Comparison of ENCODE assay signal across 12 cellular contexts in genomic region chr1:180609643-180610555, GRCh38. TPM values are rescaled to one million over a fixed set of nuclear protein-coding genes. Genes with fewer than 3 reads are reported as not detected.
A peak's percentile ranks its signal among the peaks of the same experiment; 100 is the strongest.
DNase-seq lines count a peak whose midpoint lies in the region; ATAC-seq, FAIRE-seq and TF ChIP-seq lines count a peak whose summit lies in the region.
"Had no signal": no experiment of that assay in that cellular context is flagged by ENCODE, and none has a peak within 500 bp of the region (broad histone marks: within the 10 kb centered on the region; RNA-seq: fewer than 3 reads in every experiment).

No MANE protein-coding gene starts in this region.

- H3K36me3 Mint-ChIP-seq in neural crest cell (ENCODE audit: low read depth): no peaks in the 10 kb centered on the region
- H3K36me3 Mint-ChIP-seq in stimulated activated effector memory CD8-positive, alpha-beta T cell treated with anti-CD3 and anti-CD28 coated beads, Interleukin-12 subunit alpha, Interleukin-12 subunit beta, amount 100 ng/mL, for 72 hours: no peaks in the 10 kb centered on the region

- H3K36me3 ChIP-seq in esophagus muscularis mucosa: no peaks in the 10 kb centered on the region
- H3K36me3 ChIP-seq in brain microvascular endothelial cell (replicated peaks): no peaks in the 10 kb centered on the region

- H3K27ac Mint-ChIP-seq in neural crest cell (ENCODE audit: unreplicated experiment): peak overlapping the region; percentile 29
- no peak overlapping the region for H3K27ac Mint-ChIP-seq in stimulated activated effector memory CD8-positive, alpha-beta T cell treated with anti-CD3 and anti-CD28 coated beads, Interleukin-12 subunit alpha, Interleukin-12 subunit beta, amount 100 ng/mL, for 72 hours

- H3K9me3 ChIP-seq in esophagus muscularis mucosa: no peaks in the 10 kb centered on the region

- no peak overlapping the region for H3K4me3 Mint-ChIP-seq in neural crest cell
- H3K4me3 Mint-ChIP-seq in stimulated activated effector memory CD8-positive, alpha-beta T cell treated with anti-CD3 and anti-CD28 coated beads, Interleukin-12 subunit alpha, Interleukin-12 subunit beta, amount 100 ng/mL, for 72 hours: no peak overlapping the region

- peak; percentile 39 for DNase-seq in EH (ENCODE audit: low read depth)
- peak; percentile 67 for DNase-seq in NOMO-1 treated with DMSO at 0.1 percent for 48 hours (lab: John Stamatoyannopoulos, UW; ENCODE audit: unreplicated experiment)
- DNase-seq in esophagus muscularis mucosa (ENCODE audit: extremely low spot score): no peak
- DNase-seq in neural crest cell (ENCODE audit: low read depth, low spot score): no peak
- no peak for DNase-seq in stimulated activated effector memory CD8-positive, alpha-beta T cell treated with anti-CD3 and anti-CD28 coated beads, Interleukin-12 subunit alpha, Interleukin-12 subunit beta, amount 100 ng/mL, for 72 hours (ENCODE audit: low spot score in 2 of 2)
- DNase-seq in brain microvascular endothelial cell: no peak
- no peak for DNase-seq in H54 (ENCODE audit: insufficient read length, low spot score)
- DNase-seq in iPS-NIHi7 (ENCODE audit: extremely low spot score): no peak
- DNase-seq: central memory CD4-positive, alpha-beta T cell; DND-41; NCI-H1694 treated with DMSO at 0.1 percent for 48 hours had no signal

- peak overlapping the region; percentile 42 to 69 (median 58) for H3K27ac ChIP-seq in esophagus muscularis mucosa (replicated peaks in 1 of 4)
- H3K27ac ChIP-seq in brain microvascular endothelial cell: no peak overlapping the region

- 82% methylated on average over 7 of the region's 7 CpGs for WGBS in esophagus muscularis mucosa

- H3K4me1 Mint-ChIP-seq in neural crest cell: peaks cover 30% of the 10 kb centered on the region
- H3K4me1 Mint-ChIP-seq in stimulated activated effector memory CD8-positive, alpha-beta T cell treated with anti-CD3 and anti-CD28 coated beads, Interleukin-12 subunit alpha, Interleukin-12 subunit beta, amount 100 ng/mL, for 72 hours: peaks cover 5% of the 10 kb centered on the region

- TF ChIP-seq CTCF in esophagus muscularis mucosa (IDR thresholded peaks at IDR 0.05) (no peak), neural crest cell (conservative IDR thresholded peaks at IDR 0.05) (no peak), brain microvascular endothelial cell (IDR thresholded peaks at IDR 0.05; ENCODE audit: low read depth, low read length, missing control alignments) (no peak)

- H3K9me3 Mint-ChIP-seq in neural crest cell: peaks cover 5% of the 10 kb centered on the region
- H3K9me3 Mint-ChIP-seq in stimulated activated effector memory CD8-positive, alpha-beta T cell treated with anti-CD3 and anti-CD28 coated beads, Interleukin-12 subunit alpha, Interleukin-12 subunit beta, amount 100 ng/mL, for 72 hours: no peaks in the 10 kb centered on the region

- H3K4me1 ChIP-seq in esophagus muscularis mucosa: peaks cover 7 to 32% (median 27%) of the 10 kb centered on the region in 4 donors

- no peaks in the 10 kb centered on the region for H3K27me3 Mint-ChIP-seq in neural crest cell (ENCODE audit: low read depth)

- no peak for TF ChIP-seq EP300 in esophagus muscularis mucosa (IDR thresholded peaks at IDR 0.05)

- intact Hi-C loops in esophagus muscularis mucosa (cut with DNase I): no loop called here

- in situ Hi-C loops in brain microvascular endothelial cell (cut with HindIII; ENCODE audit: low pct_ligation_motif_present, low sequenced_read_pairs): no loop called here

- ATAC-seq in stimulated activated effector memory CD8-positive, alpha-beta T cell treated with anti-CD3 and anti-CD28 coated beads, Interleukin-12 subunit alpha, Interleukin-12 subunit beta, amount 100 ng/mL, for 72 hours: no peak

- TF ChIP-seq POLR2A in esophagus muscularis mucosa (IDR thresholded peaks at IDR 0.05; ENCODE audit: low read depth): no peak
- TF ChIP-seq POLR2A in H54 (IDR thresholded peaks at IDR 0.05; ENCODE audit: low read depth, low read length): no peak

- H3K4me3 ChIP-seq in esophagus muscularis mucosa (no peak overlapping the region), brain microvascular endothelial cell (ENCODE audit: low read depth, low read length) (no peak overlapping the region)

- FAIRE-seq in H54 (lab: Jason Lieb, UNC): no peak

- H3K27me3 ChIP-seq in esophagus muscularis mucosa: no peaks in the 10 kb centered on the region
- H3K27me3 ChIP-seq in brain microvascular endothelial cell (replicated peaks): no peaks in the 10 kb centered on the region

RNA-seq across cellular contexts. Expression of gene XPR1, which starts 21.9 kb away (rescaled TPM):
- 10 to 100 TPM; 15.8 to 26.7 (median 22.8) TPM for total RNA-seq in esophagus muscularis mucosa
- 46.7 and 50.6 TPM in 2 replicates for total RNA-seq in neural crest cell

RNA-seq across cellular contexts. Expression of gene OVAAL, which starts 51.1 kb away (rescaled TPM):
- not detected for total RNA-seq in esophagus muscularis mucosa
- not detected in 2 replicates for total RNA-seq in neural crest cell
- total RNA-seq: osteoblast had no signal

Comparison
In these comparisons a context has a peak if more than half of its experiments do, and no peak if none do; other contexts are left out.
1. DNase-seq: peak in EH (single experiment) and NOMO-1 treated with DMSO at 0.1 percent for 48 hours (single experiment); none in esophagus muscularis mucosa (single experiment), neural crest cell (single experiment), stimulated activated effector memory CD8-positive, alpha-beta T cell treated with anti-CD3 and anti-CD28 coated beads, Interleukin-12 subunit alpha, Interleukin-12 subunit beta, amount 100 ng/mL, for 72 hours (0 of 2), brain microvascular endothelial cell (single experiment), H54 (single experiment) and iPS-NIHi7 (single experiment).